ENCODE assay signal across 1 cellular context in genomic region chr3:186097663-186098451, GRCh38.
A peak's percentile ranks its signal among the peaks of the same experiment; 100 is the strongest.
TF ChIP-seq lines count a peak whose summit lies in the region.

No MANE protein-coding gene starts in this region.

TF ChIP-seq in HepG2, 621 proteins besides CTCF, POLR2A, EP300 and RAD21 (continued from another document and continues in another):
- TF ChIP-seq ZNF710 (CRISPR knock-in tag; IDR thresholded peaks at IDR 0.05; ENCODE audit: borderline replicate concordance) (peak; percentile 52; the same call in 1 of the 2 replicates), ZNF382 (CRISPR knock-in tag; IDR thresholded peaks at IDR 0.05; ENCODE audit: borderline replicate concordance) (no peak), ONECUT2 (CRISPR knock-in tag; IDR thresholded peaks at IDR 0.05) (no peak), ZBTB25 (CRISPR knock-in tag; IDR thresholded peaks at IDR 0.05) (no peak), ARNT2 (CRISPR knock-in tag; IDR thresholded peaks at IDR 0.05; ENCODE audit: low read depth) (peak; percentile 76; the same call in 1 of the 2 replicates), RARG (CRISPR knock-in tag; IDR thresholded peaks at IDR 0.05; ENCODE audit: low read depth) (no peak), ZBTB20 (CRISPR knock-in tag; IDR thresholded peaks at IDR 0.05; ENCODE audit: borderline replicate concordance, low read depth) (no peak), RFX1 (IDR thresholded peaks at IDR 0.05) (no peak), SP5 (CRISPR knock-in tag; IDR thresholded peaks at IDR 0.05; ENCODE audit: borderline replicate concordance, low read depth) (peak; percentile 88), FOXO1 (CRISPR knock-in tag; IDR thresholded peaks at IDR 0.05) (no peak; the same call in none of the 2 replicates), ZNF552 (CRISPR knock-in tag; IDR thresholded peaks at IDR 0.05; ENCODE audit: borderline replicate concordance) (no peak), NFIB (CRISPR knock-in tag; IDR thresholded peaks at IDR 0.05; ENCODE audit: borderline replicate concordance) (no peak), ZNF652 (CRISPR knock-in tag; IDR thresholded peaks at IDR 0.05; ENCODE audit: borderline replicate concordance, low read depth) (peak; percentile 100), ZMYM2 (CRISPR knock-in tag; IDR thresholded peaks at IDR 0.05) (no peak), ZEB1 (IDR thresholded peaks at IDR 0.05; ENCODE audit: insufficient replicate concordance, low read depth) (no peak), NRL (CRISPR knock-in tag; IDR thresholded peaks at IDR 0.05; ENCODE audit: borderline replicate concordance) (no peak), SMYD3 (CRISPR knock-in tag; IDR thresholded peaks at IDR 0.05) (peak; percentile 67), ZMAT5 (CRISPR knock-in tag; IDR thresholded peaks at IDR 0.05; ENCODE audit: borderline replicate concordance, low read depth) (no peak), ZNF33A (CRISPR knock-in tag; IDR thresholded peaks at IDR 0.05; ENCODE audit: borderline replicate concordance) (no peak), ZFY (CRISPR knock-in tag; IDR thresholded peaks at IDR 0.05) (no peak; the same call in 1 of the 2 replicates), MBD4 (IDR thresholded peaks at IDR 0.05; ENCODE audit: borderline replicate concordance, low read length) (0 out of 2 replicates have a peak, but pooled peaks have one; percentile 49), DNMT1 (CRISPR knock-in tag; IDR thresholded peaks at IDR 0.05) (no peak), ZNF33B (CRISPR knock-in tag; IDR thresholded peaks at IDR 0.05) (0 out of 2 replicates have a peak, but pooled peaks have one; percentile 51), MYC (CRISPR knock-in tag; IDR thresholded peaks at IDR 0.05; ENCODE audit: borderline replicate concordance) (peak; percentile 21; the same call in 1 of the 2 replicates), ZNF850 (CRISPR knock-in tag; conservative IDR thresholded peaks at IDR 0.05) (no peak), CSRNP1 (CRISPR knock-in tag; IDR thresholded peaks at IDR 0.05) (no peak), BATF2 (CRISPR knock-in tag; IDR thresholded peaks at IDR 0.05) (no peak), ZNF747 (CRISPR knock-in tag; IDR thresholded peaks at IDR 0.05; ENCODE audit: borderline replicate concordance) (0 out of 2 replicates have a peak, but pooled peaks have one; percentile 47), SUZ12 (IDR thresholded peaks at IDR 0.05; ENCODE audit: low read depth, low read length) (no peak), FOXK2 (IDR thresholded peaks at IDR 0.05) (peak; percentile 86), ZFP41 (CRISPR knock-in tag; IDR thresholded peaks at IDR 0.05; ENCODE audit: borderline replicate concordance) (no peak), SCMH1 (CRISPR knock-in tag; IDR thresholded peaks at IDR 0.05; ENCODE audit: borderline replicate concordance) (no peak)
- TF ChIP-seq, protein P1, sequence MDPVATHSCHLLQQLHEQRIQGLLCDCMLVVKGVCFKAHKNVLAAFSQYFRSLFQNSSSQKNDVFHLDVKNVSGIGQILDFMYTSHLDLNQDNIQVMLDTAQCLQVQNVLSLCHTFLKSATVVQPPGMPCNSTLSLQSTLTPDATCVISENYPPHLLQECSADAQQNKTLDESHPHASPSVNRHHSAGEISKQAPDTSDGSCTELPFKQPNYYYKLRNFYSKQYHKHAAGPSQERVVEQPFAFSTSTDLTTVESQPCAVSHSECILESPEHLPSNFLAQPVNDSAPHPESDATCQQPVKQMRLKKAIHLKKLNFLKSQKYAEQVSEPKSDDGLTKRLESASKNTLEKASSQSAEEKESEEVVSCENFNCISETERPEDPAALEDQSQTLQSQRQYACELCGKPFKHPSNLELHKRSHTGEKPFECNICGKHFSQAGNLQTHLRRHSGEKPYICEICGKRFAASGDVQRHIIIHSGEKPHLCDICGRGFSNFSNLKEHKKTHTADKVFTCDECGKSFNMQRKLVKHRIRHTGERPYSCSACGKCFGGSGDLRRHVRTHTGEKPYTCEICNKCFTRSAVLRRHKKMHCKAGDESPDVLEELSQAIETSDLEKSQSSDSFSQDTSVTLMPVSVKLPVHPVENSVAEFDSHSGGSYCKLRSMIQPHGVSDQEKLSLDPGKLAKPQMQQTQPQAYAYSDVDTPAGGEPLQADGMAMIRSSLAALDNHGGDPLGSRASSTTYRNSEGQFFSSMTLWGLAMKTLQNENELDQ (CRISPR knock-in tag; IDR thresholded peaks at IDR 0.05; ENCODE audit: borderline replicate concordance) = no peak
- TF ChIP-seq, protein P2, sequence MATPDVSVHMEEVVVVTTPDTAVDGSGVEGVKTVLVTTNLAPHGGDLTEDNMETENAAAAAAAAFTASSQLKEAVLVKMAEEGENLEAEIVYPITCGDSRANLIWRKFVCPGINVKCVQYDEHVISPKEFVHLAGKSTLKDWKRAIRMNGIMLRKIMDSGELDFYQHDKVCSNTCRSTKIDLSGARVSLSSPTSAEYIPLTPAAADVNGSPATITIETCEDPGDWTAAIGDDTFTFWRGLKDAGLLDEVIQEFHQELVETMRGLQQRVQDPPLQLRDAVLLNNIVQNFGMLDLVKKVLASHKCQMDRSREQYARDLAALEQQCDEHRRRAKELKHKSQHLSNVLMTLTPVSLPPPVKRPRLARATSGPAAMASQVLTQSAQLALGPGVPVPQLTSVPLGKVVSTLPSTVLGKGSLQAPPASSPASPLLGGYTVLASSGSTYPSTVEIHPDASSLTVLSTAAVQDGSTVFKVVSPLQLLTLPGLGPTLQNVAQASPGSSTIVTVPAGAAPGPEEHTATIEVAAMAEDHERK (CRISPR knock-in tag; IDR thresholded peaks at IDR 0.05; ENCODE audit: low read depth) = no peak
- TF ChIP-seq, protein P3, sequence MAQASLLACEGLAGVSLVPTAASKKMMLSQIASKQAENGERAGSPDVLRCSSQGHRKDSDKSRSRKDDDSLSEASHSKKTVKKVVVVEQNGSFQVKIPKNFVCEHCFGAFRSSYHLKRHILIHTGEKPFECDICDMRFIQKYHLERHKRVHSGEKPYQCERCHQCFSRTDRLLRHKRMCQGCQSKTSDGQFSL (CRISPR knock-in tag; IDR thresholded peaks at IDR 0.05) = no peak
- TF ChIP-seq, protein P4, sequence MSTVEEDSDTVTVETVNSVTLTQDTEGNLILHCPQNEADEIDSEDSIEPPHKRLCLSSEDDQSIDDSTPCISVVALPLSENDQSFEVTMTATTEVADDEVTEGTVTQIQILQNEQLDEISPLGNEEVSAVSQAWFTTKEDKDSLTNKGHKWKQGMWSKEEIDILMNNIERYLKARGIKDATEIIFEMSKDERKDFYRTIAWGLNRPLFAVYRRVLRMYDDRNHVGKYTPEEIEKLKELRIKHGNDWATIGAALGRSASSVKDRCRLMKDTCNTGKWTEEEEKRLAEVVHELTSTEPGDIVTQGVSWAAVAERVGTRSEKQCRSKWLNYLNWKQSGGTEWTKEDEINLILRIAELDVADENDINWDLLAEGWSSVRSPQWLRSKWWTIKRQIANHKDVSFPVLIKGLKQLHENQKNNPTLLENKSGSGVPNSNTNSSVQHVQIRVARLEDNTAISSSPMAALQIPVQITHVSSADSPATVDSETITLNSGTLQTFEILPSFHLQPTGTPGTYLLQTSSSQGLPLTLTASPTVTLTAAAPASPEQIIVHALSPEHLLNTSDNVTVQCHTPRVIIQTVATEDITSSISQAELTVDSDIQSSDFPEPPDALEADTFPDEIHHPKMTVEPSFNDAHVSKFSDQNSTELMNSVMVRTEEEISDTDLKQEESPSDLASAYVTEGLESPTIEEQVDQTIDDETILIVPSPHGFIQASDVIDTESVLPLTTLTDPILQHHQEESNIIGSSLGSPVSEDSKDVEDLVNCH (CRISPR knock-in tag; IDR thresholded peaks at IDR 0.05) = no peak
- TF ChIP-seq, protein P5, sequence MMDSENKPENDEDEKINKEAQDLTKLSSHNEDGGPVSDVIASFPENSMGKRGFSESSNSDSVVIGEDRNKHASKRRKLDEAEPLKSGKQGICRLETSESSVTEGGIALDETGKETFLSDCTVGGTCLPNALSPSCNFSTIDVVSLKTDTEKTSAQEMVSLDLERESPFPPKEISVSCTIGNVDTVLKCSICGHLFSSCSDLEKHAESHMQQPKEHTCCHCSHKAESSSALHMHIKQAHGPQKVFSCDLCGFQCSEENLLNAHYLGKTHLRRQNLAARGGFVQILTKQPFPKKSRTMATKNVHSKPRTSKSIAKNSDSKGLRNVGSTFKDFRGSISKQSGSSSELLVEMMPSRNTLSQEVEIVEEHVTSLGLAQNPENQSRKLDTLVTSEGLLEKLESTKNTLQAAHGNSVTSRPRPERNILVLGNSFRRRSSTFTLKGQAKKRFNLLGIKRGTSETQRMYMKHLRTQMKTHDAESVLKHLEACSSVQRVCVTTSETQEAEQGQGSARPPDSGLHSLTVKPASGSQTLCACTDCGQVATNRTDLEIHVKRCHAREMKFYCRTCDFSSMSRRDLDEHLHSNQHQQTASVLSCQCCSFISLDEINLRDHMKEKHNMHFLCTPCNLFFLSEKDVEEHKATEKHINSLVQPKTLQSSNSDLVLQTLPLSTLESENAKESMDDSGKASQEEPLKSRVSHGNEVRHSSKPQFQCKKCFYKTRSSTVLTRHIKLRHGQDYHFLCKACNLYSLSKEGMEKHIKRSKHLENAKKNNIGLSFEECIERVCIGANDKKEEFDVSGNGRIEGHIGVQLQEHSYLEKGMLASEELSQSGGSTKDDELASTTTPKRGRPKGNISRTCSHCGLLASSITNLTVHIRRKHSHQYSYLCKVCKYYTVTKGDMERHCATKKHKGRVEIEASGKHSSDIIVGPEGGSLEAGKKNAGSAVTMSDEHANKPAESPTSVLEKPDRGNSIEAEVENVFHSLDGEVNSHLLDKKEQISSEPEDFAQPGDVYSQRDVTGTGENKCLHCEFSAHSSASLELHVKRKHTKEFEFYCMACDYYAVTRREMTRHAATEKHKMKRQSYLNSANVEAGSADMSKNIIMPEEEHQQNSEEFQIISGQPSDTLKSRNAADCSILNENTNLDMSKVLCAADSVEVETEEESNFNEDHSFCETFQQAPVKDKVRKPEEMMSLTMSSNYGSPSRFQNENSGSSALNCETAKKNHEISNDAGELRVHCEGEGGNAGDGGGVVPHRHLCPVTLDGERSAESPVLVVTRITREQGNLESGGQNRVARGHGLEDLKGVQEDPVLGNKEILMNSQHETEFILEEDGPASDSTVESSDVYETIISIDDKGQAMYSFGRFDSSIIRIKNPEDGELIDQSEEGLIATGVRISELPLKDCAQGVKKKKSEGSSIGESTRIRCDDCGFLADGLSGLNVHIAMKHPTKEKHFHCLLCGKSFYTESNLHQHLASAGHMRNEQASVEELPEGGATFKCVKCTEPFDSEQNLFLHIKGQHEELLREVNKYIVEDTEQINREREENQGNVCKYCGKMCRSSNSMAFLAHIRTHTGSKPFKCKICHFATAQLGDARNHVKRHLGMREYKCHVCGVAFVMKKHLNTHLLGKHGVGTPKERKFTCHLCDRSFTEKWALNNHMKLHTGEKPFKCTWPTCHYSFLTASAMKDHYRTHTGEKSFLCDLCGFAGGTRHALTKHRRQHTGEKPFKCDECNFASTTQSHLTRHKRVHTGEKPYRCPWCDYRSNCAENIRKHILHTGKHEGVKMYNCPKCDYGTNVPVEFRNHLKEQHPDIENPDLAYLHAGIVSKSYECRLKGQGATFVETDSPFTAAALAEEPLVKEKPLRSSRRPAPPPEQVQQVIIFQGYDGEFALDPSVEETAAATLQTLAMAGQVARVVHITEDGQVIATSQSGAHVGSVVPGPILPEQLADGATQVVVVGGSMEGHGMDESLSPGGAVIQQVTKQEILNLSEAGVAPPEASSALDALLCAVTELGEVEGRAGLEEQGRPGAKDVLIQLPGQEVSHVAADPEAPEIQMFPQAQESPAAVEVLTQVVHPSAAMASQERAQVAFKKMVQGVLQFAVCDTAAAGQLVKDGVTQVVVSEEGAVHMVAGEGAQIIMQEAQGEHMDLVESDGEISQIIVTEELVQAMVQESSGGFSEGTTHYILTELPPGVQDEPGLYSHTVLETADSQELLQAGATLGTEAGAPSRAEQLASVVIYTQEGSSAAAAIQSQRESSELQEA (CRISPR knock-in tag; IDR thresholded peaks at IDR 0.05; ENCODE audit: not compliant biosample characterization) = no peak
- TF ChIP-seq, protein P6, sequence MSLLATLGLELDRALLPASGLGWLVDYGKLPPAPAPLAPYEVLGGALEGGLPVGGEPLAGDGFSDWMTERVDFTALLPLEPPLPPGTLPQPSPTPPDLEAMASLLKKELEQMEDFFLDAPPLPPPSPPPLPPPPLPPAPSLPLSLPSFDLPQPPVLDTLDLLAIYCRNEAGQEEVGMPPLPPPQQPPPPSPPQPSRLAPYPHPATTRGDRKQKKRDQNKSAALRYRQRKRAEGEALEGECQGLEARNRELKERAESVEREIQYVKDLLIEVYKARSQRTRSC (CRISPR knock-in tag; IDR thresholded peaks at IDR 0.05; ENCODE audit: low read depth) = no peak
